ENCODE assay signal across 15 cellular contexts in the genomic region with DNA sequence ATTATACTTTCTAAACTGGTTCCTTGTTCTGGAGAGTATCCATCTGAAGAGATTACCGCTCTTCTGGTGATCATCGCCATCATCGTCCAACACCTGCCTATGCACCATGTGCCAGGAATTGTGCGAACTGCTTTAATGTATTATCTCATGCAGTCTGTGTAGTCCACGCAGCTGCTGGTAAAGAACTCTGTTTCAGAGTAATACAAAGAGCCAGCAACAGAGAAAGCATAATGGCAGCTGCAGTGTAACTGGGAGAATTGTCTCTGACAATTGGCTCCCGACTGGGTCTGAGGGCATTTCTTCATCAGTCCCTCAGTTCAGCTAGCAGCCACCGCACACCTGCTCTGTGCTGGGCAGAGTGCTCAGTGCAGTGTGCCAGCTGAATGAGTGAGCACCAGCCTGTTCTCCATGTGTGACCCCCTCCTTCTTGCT.
DNase-seq lines count a peak whose midpoint lies in the region; ATAC-seq and TF ChIP-seq lines count a peak whose summit lies in the region.
"Had no signal": no experiment of that assay in that cellular context is flagged by ENCODE, and none has a peak within 500 bp of the region (broad histone marks: within the 10 kb centered on the region; RNA-seq: fewer than 3 reads in every experiment).

No MANE protein-coding gene starts in this region.

- H3K4me1 Mint-ChIP-seq in endodermal cell, result no peaks in the 10 kb centered on the region
- H3K4me1 Mint-ChIP-seq: activated CD4-positive, alpha-beta T cell treated with anti-CD3 and anti-CD28 coated beads, Interleukin-2, amount 10 ng/mL, durations not matched to agents 24 days and 14 days had no signal

- no peak overlapping the region for H3K4me3 Mint-ChIP-seq in endodermal cell
- H3K4me3 Mint-ChIP-seq: activated CD4-positive, alpha-beta T cell treated with anti-CD3 and anti-CD28 coated beads, Interleukin-2, amount 10 ng/mL, durations not matched to agents 24 days and 14 days; neural crest cell had no signal

- peaks cover 2% of the 10 kb centered on the region for H3K9me3 Mint-ChIP-seq in endodermal cell
- H3K9me3 Mint-ChIP-seq: activated CD4-positive, alpha-beta T cell treated with anti-CD3 and anti-CD28 coated beads, Interleukin-2, amount 10 ng/mL, durations not matched to agents 24 days and 14 days; neural crest cell had no signal

- H3K9me3 ChIP-seq in endodermal cell (ENCODE audit: control insufficient read depth, low read length), result no peaks in the 10 kb centered on the region
- H3K9me3 ChIP-seq: testis had no signal

- no peaks in the 10 kb centered on the region for H3K4me1 ChIP-seq in endodermal cell (ENCODE audit: control insufficient read depth, insufficient read depth, low read length)
- H3K4me1 ChIP-seq: testis had no signal

- H3K9ac ChIP-seq in endodermal cell (ENCODE audit: extremely low read depth, low read length, poor library complexity, severe bottlenecking), result no peak overlapping the region

- H3K36me3 Mint-ChIP-seq in endodermal cell (ENCODE audit: low read depth), result no peaks in the 10 kb centered on the region

- no peak for ATAC-seq in HG03045 (IDR thresholded peaks at IDR 0.05; ENCODE audit: unreplicated experiment)
- ATAC-seq: HCT116 had no signal

- H3K27ac Mint-ChIP-seq in endodermal cell, result no peak overlapping the region
- H3K27ac Mint-ChIP-seq: activated CD4-positive, alpha-beta T cell treated with anti-CD3 and anti-CD28 coated beads, Interleukin-2, amount 10 ng/mL, durations not matched to agents 24 days and 14 days had no signal

- H3K36me3 ChIP-seq in endodermal cell (ENCODE audit: control insufficient read depth, insufficient read depth, low read length), result no peaks in the 10 kb centered on the region

- no peak overlapping the region for H3K4me3 ChIP-seq in endodermal cell (ENCODE audit: low read length)
- H3K4me3 ChIP-seq: testis had no signal

- WGBS in endodermal cell (ENCODE audit: insufficient coverage in 1 of 2, insufficient read length in 1 of 2), 2 experiments, result 92 to 95% methylated on average over 7 of the region's 7 CpGs

- DNase-seq in NCI-H1092 (lab: John Stamatoyannopoulos, UW), result peak; percentile 74
- DNase-seq in NCI-H2107 (lab: John Stamatoyannopoulos, UW), result peak; percentile 67
- no peak for DNase-seq in endodermal cell
- DNase-seq in pons (ENCODE audit: low spot score), result peak; percentile 37
- DNase-seq in NCI-H187 treated with DMSO at 0.1 percent for 48 hours (lab: John Stamatoyannopoulos, UW), result no peak
- no peak for DNase-seq in SW 1271 (lab: John Stamatoyannopoulos, UW)
- DNase-seq: activated CD4-positive, alpha-beta T cell treated with anti-CD3 and anti-CD28 coated beads, Interleukin-2, amount 10 ng/mL, durations not matched to agents 24 days and 14 days; activated effector memory CD4-positive, alpha-beta T cell treated with anti-CD3 and anti-CD28 coated beads, Interleukin-2, amount 50 U/mL, for 16 hours; DND-41; foreskin melanocyte; RPMI8226; testis had no signal

- no peaks in the 10 kb centered on the region for H3K27me3 Mint-ChIP-seq in endodermal cell (ENCODE audit: insufficient read depth)
- H3K27me3 Mint-ChIP-seq: activated CD4-positive, alpha-beta T cell treated with anti-CD3 and anti-CD28 coated beads, Interleukin-2, amount 10 ng/mL, durations not matched to agents 24 days and 14 days had no signal

- H3K27ac ChIP-seq in endodermal cell (ENCODE audit: low read depth, low read length), result peak overlapping the region; percentile 24
- H3K27ac ChIP-seq: testis had no signal

- no peaks in the 10 kb centered on the region for H3K27me3 ChIP-seq in endodermal cell (ENCODE audit: control insufficient read depth, insufficient read depth, low read length, poor library complexity, severe bottlenecking)
- H3K27me3 ChIP-seq: testis had no signal

- TF ChIP-seq CTCF in endodermal cell (conservative IDR thresholded peaks at IDR 0.05), result no peak

Comparison
In these comparisons a context has a peak if more than half of its experiments do, and no peak if none do; other contexts are left out.
1. DNase-seq: peak in NCI-H1092 (single experiment), NCI-H2107 (single experiment) and pons (single experiment); none in endodermal cell (single experiment), NCI-H187 treated with DMSO at 0.1 percent for 48 hours (single experiment) and SW 1271 (0 of 2).